ENCODE assay signal across 8 cellular contexts in the genomic region with DNA sequence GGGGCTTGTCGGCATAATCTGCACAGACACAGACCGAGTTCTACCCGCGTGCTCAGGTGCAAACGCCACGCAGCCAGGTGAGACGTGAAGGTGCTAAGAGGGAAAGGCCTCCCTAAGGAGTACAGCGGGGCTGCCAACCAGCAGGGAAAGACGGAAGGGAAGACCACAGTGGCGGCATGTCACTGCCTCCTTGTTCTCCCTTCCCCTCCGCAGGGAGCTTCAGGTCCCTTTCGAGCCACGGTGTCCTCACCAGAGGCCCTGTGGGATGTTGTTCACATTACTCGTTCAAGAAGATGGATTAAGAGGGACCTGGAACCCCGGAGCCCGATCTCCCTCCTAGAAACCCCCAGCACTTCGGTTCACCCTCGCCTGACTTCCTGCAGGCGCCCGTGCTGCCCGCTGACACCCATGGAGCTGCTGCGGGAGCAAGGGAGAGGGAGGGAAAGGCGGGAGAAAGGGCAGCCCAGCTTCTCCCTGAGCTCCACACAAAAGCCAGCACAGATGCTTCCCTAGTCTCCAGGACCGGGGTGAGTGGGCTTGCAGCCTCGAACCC. TPM values are rescaled to one million over a fixed set of nuclear protein-coding genes. Genes with fewer than 3 reads are reported as not detected.
A peak's percentile ranks its signal among the peaks of the same experiment; 100 is the strongest.
DNase-seq lines count a peak whose midpoint lies in the region; ATAC-seq and TF ChIP-seq lines count a peak whose summit lies in the region.

No MANE protein-coding gene starts in this region.

- peaks cover 19% of the 10 kb centered on the region for H3K4me1 Mint-ChIP-seq in CD14-positive monocyte

- H3K36me3 ChIP-seq in left lung (peaks cover 0 to 45% of the 10 kb centered on the region in 2 donors), subcutaneous abdominal adipose tissue (ENCODE audit: control insufficient read depth in 5 of 5, insufficient read depth in 5 of 5, low read length in 5 of 5) (peaks cover 8 to 42% (median 36%) of the 10 kb centered on the region in 5 donors)

- peaks cover 50 to 66% of the 10 kb centered on the region in 2 donors for H3K36me3 Mint-ChIP-seq in CD14-positive monocyte

- TF ChIP-seq CTCF in CD14-positive monocyte (IDR thresholded peaks at IDR 0.05) (no peak), cardiac fibroblast (IDR thresholded peaks at IDR 0.05; ENCODE audit: low read depth, low read length) (no peak), left lung (IDR thresholded peaks at IDR 0.05) (no peak)

- H3K4me1 ChIP-seq in left lung (peaks cover 5 to 30% of the 10 kb centered on the region in 2 donors), subcutaneous abdominal adipose tissue (ENCODE audit: control insufficient read depth in 5 of 5, insufficient read depth in 5 of 5, low read length in 5 of 5) (peaks cover 2 to 40% (median 34%) of the 10 kb centered on the region in 5 donors)

- peak overlapping the region; percentile 80 to 92 (median 91) for H3K9ac ChIP-seq in subcutaneous abdominal adipose tissue (ENCODE audit: low read length in 5 of 5)

- intact Hi-C loops in CD14-positive monocyte (cut with micrococcal nuclease) (loop anchor here (5.0 to 10.0 kb wide), 5 partner anchors 280 to 913 kb away; a partner anchor contains a TSS), left lung (cut with DNase I) (no loop called here)

- ATAC-seq in GM19467 (IDR thresholded peaks at IDR 0.05; ENCODE audit: unreplicated experiment) (peak; percentile 2), left lung (peak; percentile 51), HG02840 (IDR thresholded peaks at IDR 0.05; ENCODE audit: low FRiP score, unreplicated experiment) (no peak)

- H3K27me3 Mint-ChIP-seq in CD14-positive monocyte (ENCODE audit: low read depth in 3 of 3): peaks cover 0 to 2% (median 0%) of the 10 kb centered on the region in 3 donors

- H3K9me3 Mint-ChIP-seq in CD14-positive monocyte: no peaks in the 10 kb centered on the region

- H3K4me3 ChIP-seq in cardiac fibroblast (replicated peaks in 1 of 2; ENCODE audit: low read depth in 2 of 2, low read length in 2 of 2) (peak overlapping the region; percentile 73 to 91), left lung (peak overlapping the region; percentile 82 to 96), subcutaneous abdominal adipose tissue (ENCODE audit: low read depth in 1 of 5, low read length in 5 of 5) (peak overlapping the region; percentile 83 to 95 (median 90))

- H3K27me3 ChIP-seq in left lung (no peaks in the 10 kb centered on the region), subcutaneous abdominal adipose tissue (ENCODE audit: control insufficient read depth in 5 of 5, insufficient read depth in 4 of 5, low read length in 5 of 5) (no peaks in the 10 kb centered on the region)

- H3K4me3 Mint-ChIP-seq in CD14-positive monocyte: peak overlapping the region; percentile 89 to 93

- DNase-seq in CD14-positive monocyte (ENCODE audit: low spot score) (no peak), NCI-H1694 treated with DMSO at 0.1 percent for 48 hours (lab: John Stamatoyannopoulos, UW) (peak; percentile 58), cardiac fibroblast (ENCODE audit: low read depth in 2 of 2) (peak; percentile 28 to 30), left lung (peak in 1 of 2 donors; percentile 62), NCI-H774 (lab: John Stamatoyannopoulos, UW) (no peak)

- H3K27ac Mint-ChIP-seq in CD14-positive monocyte: peak overlapping the region; percentile 87 to 96 (median 90)

- peak overlapping the region; percentile 79 to 86 for H3K27ac ChIP-seq in left lung
- H3K27ac ChIP-seq in subcutaneous abdominal adipose tissue (ENCODE audit: low read depth, low read length): peak overlapping the region; percentile 69

- H3K9me3 ChIP-seq in left lung: no peaks in the 10 kb centered on the region
- H3K9me3 ChIP-seq in subcutaneous abdominal adipose tissue (ENCODE audit: control insufficient read depth in 5 of 5, low read length in 5 of 5): no peaks in the 10 kb centered on the region

RNA-seq across cellular contexts. Expression of a gene that starts 0.7 kb away (rescaled TPM):
- 1 to 10 TPM; 5.3 to 9.3 TPM for polyA plus RNA-seq in CD14-positive monocyte
- 10 to 100 TPM; 37.9 to 40.8 TPM for total RNA-seq in left lung

RNA-seq across cellular contexts. Expression of a gene that starts 0.8 kb away (rescaled TPM):
- polyA plus RNA-seq in CD14-positive monocyte: 1 to 10 TPM in 1 of 2 donors, not detected in 1; 1.2 TPM
- total RNA-seq in left lung: 1 to 10 TPM; 4.3 to 4.5 TPM

RNA-seq across cellular contexts. Expression of a gene that starts 41.1 kb away (rescaled TPM):
- not detected for polyA plus RNA-seq in CD14-positive monocyte
- 10 to 100 TPM; 14.6 to 34.9 TPM for total RNA-seq in left lung

Comparison
In these comparisons a context has a peak if more than half of its experiments do, and no peak if none do; other contexts are left out.
1. DNase-seq: peak in NCI-H1694 treated with DMSO at 0.1 percent for 48 hours (single experiment) and cardiac fibroblast (2 of 2); none in CD14-positive monocyte (single experiment) and NCI-H774 (single experiment).
2. intact Hi-C loops: an anchor here in CD14-positive monocyte (5.0 to 10.0 kb wide); none called in left lung.
3. Peak in every context shown above with its lines, with median percentiles within 50 percentile points of each other: H3K4me3 ChIP-seq.